1 cellular context compared by ENCODE assay signal in the genomic region with DNA sequence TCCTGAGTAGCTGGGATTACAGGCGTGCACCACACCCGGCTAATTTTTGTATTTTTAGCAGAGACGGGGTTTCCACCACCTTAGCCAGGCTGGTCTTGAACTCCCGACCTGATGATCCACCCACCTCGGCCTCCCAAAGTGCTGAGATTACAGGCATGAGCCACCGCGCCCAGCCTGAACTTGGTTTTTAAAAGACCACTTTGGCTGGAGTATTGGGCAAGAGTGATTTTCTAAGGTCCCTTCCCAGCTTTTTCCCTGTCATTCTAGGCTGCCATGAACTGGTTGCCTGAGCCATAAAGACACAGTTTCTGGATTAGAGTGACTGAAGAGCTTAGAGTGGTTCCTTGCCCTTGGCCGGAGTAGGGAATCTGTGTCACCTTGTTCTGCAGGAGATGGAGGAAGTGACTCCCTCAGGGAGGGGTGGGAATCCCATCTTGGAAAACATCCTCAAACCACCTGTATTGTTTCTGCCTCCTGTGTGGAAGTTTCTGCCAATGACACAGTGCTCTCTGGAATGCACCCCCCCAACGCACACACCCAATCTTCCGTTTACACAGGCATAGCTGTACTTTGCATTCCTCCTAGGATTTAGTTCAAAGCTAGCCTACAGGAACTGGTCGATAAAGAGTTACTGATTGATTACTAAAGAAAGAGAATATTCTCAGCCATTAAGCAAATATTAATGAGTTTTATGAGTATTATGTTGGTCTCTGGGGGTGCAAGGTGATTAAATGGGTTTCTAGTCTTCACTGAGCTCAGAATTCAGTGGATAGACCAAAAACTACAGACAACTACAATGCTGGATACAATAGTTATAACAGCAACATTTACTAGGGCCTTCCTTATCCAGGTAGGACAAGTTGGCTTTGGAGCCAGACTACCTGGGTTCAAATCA.
A peak's percentile ranks its signal among the peaks of the same experiment; 100 is the strongest.
TF ChIP-seq lines count a peak whose summit lies in the region.

No MANE protein-coding gene starts in this region.

TF ChIP-seq in HepG2, 621 proteins besides CTCF, POLR2A, EP300 and RAD21 (continued from another document and continues in another):
- TF ChIP-seq ZBTB46 (CRISPR knock-in tag; IDR thresholded peaks at IDR 0.05; ENCODE audit: borderline replicate concordance) = peak; percentile 80; the same call in 1 of the 2 replicates
- peak; percentile 74; the same call in 1 of the 2 replicates for TF ChIP-seq GATAD1 (CRISPR knock-in tag; IDR thresholded peaks at IDR 0.05)
- TF ChIP-seq ZBTB40 (IDR thresholded peaks at IDR 0.05) = no peak
- peak; percentile 79; the same call in 1 of the 2 replicates for TF ChIP-seq ZBTB40 (CRISPR knock-in tag; IDR thresholded peaks at IDR 0.05)
- TF ChIP-seq ZBTB25 (CRISPR knock-in tag; IDR thresholded peaks at IDR 0.05) = peak; percentile 99
- peak; percentile 86 for TF ChIP-seq FOXP1 (IDR thresholded peaks at IDR 0.05)
- TF ChIP-seq FOXP1 (CRISPR knock-in tag; IDR thresholded peaks at IDR 0.05) = peak; percentile 99
- peak; percentile 99 for TF ChIP-seq RXRB (CRISPR knock-in tag; IDR thresholded peaks at IDR 0.05; ENCODE audit: borderline replicate concordance)
- peak; percentile 100 for TF ChIP-seq NCOR1 (IDR thresholded peaks at IDR 0.05; ENCODE audit: borderline replicate concordance, low read length)
- TF ChIP-seq MYC (CRISPR knock-in tag; IDR thresholded peaks at IDR 0.05; ENCODE audit: borderline replicate concordance) = peak; percentile 87
- peak; percentile 90 for TF ChIP-seq HHEX (CRISPR knock-in tag; IDR thresholded peaks at IDR 0.05)
- TF ChIP-seq ZFP36L2 (CRISPR knock-in tag; IDR thresholded peaks at IDR 0.05) = peak; percentile 90; the same call in 1 of the 2 replicates
- peak; percentile 86 for TF ChIP-seq KDM2A (CRISPR knock-in tag; IDR thresholded peaks at IDR 0.05; ENCODE audit: borderline replicate concordance, low read depth)
- peak; percentile 97 for TF ChIP-seq ZBTB43 (CRISPR knock-in tag; conservative IDR thresholded peaks at IDR 0.05)
- TF ChIP-seq TBL1XR1 (IDR thresholded peaks at IDR 0.05; ENCODE audit: borderline replicate concordance, low read length, partially characterized antibody) = peak; percentile 95
- no peak for TF ChIP-seq HES4 (CRISPR knock-in tag; IDR thresholded peaks at IDR 0.05; ENCODE audit: borderline replicate concordance)
- TF ChIP-seq IKZF4 (CRISPR knock-in tag; IDR thresholded peaks at IDR 0.05; ENCODE audit: borderline replicate concordance, low read depth, not compliant biosample characterization) = peak; percentile 29
- TF ChIP-seq, protein P1, sequence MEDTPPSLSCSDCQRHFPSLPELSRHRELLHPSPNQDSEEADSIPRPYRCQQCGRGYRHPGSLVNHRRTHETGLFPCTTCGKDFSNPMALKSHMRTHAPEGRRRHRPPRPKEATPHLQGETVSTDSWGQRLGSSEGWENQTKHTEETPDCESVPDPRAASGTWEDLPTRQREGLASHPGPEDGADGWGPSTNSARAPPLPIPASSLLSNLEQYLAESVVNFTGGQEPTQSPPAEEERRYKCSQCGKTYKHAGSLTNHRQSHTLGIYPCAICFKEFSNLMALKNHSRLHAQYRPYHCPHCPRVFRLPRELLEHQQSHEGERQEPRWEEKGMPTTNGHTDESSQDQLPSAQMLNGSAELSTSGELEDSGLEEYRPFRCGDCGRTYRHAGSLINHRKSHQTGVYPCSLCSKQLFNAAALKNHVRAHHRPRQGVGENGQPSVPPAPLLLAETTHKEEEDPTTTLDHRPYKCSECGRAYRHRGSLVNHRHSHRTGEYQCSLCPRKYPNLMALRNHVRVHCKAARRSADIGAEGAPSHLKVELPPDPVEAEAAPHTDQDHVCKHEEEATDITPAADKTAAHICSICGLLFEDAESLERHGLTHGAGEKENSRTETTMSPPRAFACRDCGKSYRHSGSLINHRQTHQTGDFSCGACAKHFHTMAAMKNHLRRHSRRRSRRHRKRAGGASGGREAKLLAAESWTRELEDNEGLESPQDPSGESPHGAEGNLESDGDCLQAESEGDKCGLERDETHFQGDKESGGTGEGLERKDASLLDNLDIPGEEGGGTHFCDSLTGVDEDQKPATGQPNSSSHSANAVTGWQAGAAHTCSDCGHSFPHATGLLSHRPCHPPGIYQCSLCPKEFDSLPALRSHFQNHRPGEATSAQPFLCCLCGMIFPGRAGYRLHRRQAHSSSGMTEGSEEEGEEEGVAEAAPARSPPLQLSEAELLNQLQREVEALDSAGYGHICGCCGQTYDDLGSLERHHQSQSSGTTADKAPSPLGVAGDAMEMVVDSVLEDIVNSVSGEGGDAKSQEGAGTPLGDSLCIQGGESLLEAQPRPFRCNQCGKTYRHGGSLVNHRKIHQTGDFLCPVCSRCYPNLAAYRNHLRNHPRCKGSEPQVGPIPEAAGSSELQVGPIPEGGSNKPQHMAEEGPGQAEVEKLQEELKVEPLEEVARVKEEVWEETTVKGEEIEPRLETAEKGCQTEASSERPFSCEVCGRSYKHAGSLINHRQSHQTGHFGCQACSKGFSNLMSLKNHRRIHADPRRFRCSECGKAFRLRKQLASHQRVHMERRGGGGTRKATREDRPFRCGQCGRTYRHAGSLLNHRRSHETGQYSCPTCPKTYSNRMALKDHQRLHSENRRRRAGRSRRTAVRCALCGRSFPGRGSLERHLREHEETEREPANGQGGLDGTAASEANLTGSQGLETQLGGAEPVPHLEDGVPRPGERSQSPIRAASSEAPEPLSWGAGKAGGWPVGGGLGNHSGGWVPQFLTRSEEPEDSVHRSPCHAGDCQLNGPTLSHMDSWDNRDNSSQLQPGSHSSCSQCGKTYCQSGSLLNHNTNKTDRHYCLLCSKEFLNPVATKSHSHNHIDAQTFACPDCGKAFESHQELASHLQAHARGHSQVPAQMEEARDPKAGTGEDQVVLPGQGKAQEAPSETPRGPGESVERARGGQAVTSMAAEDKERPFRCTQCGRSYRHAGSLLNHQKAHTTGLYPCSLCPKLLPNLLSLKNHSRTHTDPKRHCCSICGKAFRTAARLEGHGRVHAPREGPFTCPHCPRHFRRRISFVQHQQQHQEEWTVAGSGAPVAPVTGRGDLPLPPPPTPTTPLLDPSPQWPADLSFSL (CRISPR knock-in tag; IDR thresholded peaks at IDR 0.05) = no peak; the same call in 1 of the 2 replicates
- TF ChIP-seq NFIC (IDR thresholded peaks at IDR 0.05; ENCODE audit: low read length) = peak; percentile 100
- TF ChIP-seq ZFP91 (CRISPR knock-in tag; IDR thresholded peaks at IDR 0.05; ENCODE audit: borderline replicate concordance) = peak; percentile 76
- TF ChIP-seq MIER2 (CRISPR knock-in tag; IDR thresholded peaks at IDR 0.05) = peak; percentile 92
- peak; percentile 54; the same call in 1 of the 2 replicates for TF ChIP-seq SMAD9 (CRISPR knock-in tag; IDR thresholded peaks at IDR 0.05)
- peak; percentile 92; the same call in 1 of the 2 replicates for TF ChIP-seq BCL3 (CRISPR knock-in tag; IDR thresholded peaks at IDR 0.05)
